17 cellular contexts compared by ENCODE assay signal in genomic region chr10:78332013-78332412, GRCh38.
DNase-seq lines count a peak whose midpoint lies in the region; ATAC-seq and TF ChIP-seq lines count a peak whose summit lies in the region.
"Had no signal": no experiment of that assay in that cellular context is flagged by ENCODE, and none has a peak within 500 bp of the region (broad histone marks: within the 10 kb centered on the region; RNA-seq: fewer than 3 reads in every experiment).

No MANE protein-coding gene starts in this region.

- H2BK20ac ChIP-seq in H9 (ENCODE audit: low read depth, low read length, poor library complexity, severe bottlenecking) = no peak overlapping the region

- peaks cover 13% of the 10 kb centered on the region in 2 experiments for H3K4me1 Mint-ChIP-seq in H9
- no peaks in the 10 kb centered on the region for H3K4me1 Mint-ChIP-seq in natural killer cell treated with Interleukin-12 subunit alpha and Interleukin-12 subunit beta and Interleukin-15 and Interleukin-18, amount 100 ng/mL, for 72 hours (ENCODE audit: low read depth in 2 of 2)
- H3K4me1 Mint-ChIP-seq: activated CD4-positive, alpha-beta T cell treated with anti-CD3 and anti-CD28 coated beads, Interleukin-2, amount 10 ng/mL, durations not matched to agents 24 days and 14 days; activated naive CD8-positive, alpha-beta T cell treated with anti-CD3 and anti-CD28 coated beads for 36 hours; B cell had no signal

- H3K9me3 Mint-ChIP-seq in H9 = peaks cover 7 to 13% of the 10 kb centered on the region in 2 experiments; a peak in 4 of 5 replicates
- H3K9me3 Mint-ChIP-seq in natural killer cell treated with Interleukin-12 subunit alpha and Interleukin-12 subunit beta and Interleukin-15 and Interleukin-18, amount 100 ng/mL, for 72 hours = no peaks in the 10 kb centered on the region

- DNase-seq in H9 (no peak), colonic mucosa (peak; percentile 4), DMS53 treated with DMSO at 0.1 percent for 48 hours (lab: John Stamatoyannopoulos, UW; ENCODE audit: unreplicated experiment) (no peak), SKM-1 treated with dmso at 0.1 percent for 144 hours (lab: John Stamatoyannopoulos, UW; ENCODE audit: unreplicated experiment) (no peak)
- DNase-seq in natural killer cell treated with Interleukin-12 subunit alpha and Interleukin-12 subunit beta and Interleukin-15 and Interleukin-18, amount 100 ng/mL, for 72 hours (ENCODE audit: low spot score) = no peak
- DNase-seq: activated CD4-positive, alpha-beta T cell treated with anti-CD3 and anti-CD28 coated beads, Interleukin-2, amount 10 ng/mL, durations not matched to agents 24 days and 14 days; activated naive CD8-positive, alpha-beta T cell treated with anti-CD3 and anti-CD28 coated beads for 36 hours; activated T-cell treated with anti-CD3 and anti-CD28 coated beads, Interleukin-2, amount 50 U/mL, for 4 hours; foreskin melanocyte; naive thymus-derived CD8-positive, alpha-beta T cell; NCI-H1930; NCI-H510A treated with DMSO at 0.1 percent for 48 hours had no signal

- no peaks in the 10 kb centered on the region for H3K4me1 ChIP-seq in H9 (ENCODE audit: insufficient read depth, low read length)
- H3K4me1 ChIP-seq in colonic mucosa = no peaks in the 10 kb centered on the region
- peaks cover 3 to 18% of the 10 kb centered on the region in 2 donors for H3K4me1 ChIP-seq in muscle layer of duodenum (ENCODE audit: control insufficient read depth in 1 of 2, insufficient read depth in 2 of 2, low read length in 2 of 2)
- H3K4me1 ChIP-seq in stomach smooth muscle (ENCODE audit: control insufficient read depth, insufficient read depth, low read length) = peaks cover 50% of the 10 kb centered on the region

- no peak overlapping the region for H3T11ph ChIP-seq in H9 (ENCODE audit: low read length)

- ATAC-seq in GM18873 (IDR thresholded peaks at IDR 0.05; ENCODE audit: low FRiP score, unreplicated experiment) = no peak
- ATAC-seq in natural killer cell treated with Interleukin-12 subunit alpha and Interleukin-12 subunit beta and Interleukin-15 and Interleukin-18, amount 100 ng/mL, for 72 hours = no peak
- ATAC-seq: activated T-cell treated with anti-CD3 and anti-CD28 coated beads, Interleukin-2, amount 50 U/mL, for 4 hours; naive thymus-derived CD8-positive, alpha-beta T cell had no signal

- H2AK5ac ChIP-seq in H9 (ENCODE audit: insufficient read length, low read length) = no peak overlapping the region

- no peak overlapping the region for H3K14ac ChIP-seq in H9 (ENCODE audit: insufficient read depth, low read length)

- H2AFZ ChIP-seq in H9 (ENCODE audit: low read length) = no peak overlapping the region

- H3K4me3 ChIP-seq in colonic mucosa (no peak overlapping the region), muscle layer of duodenum (ENCODE audit: low read depth in 1 of 2, low read length in 2 of 2) (no peak overlapping the region), stomach smooth muscle (ENCODE audit: low read length in 2 of 2) (peak overlapping the region in 1 of 2 donors; percentile 29)
- H3K4me3 ChIP-seq: cardiac muscle cell had no signal

- H2BK15ac ChIP-seq in H9 (ENCODE audit: low read depth, low read length) = no peak overlapping the region

- H4K91ac ChIP-seq in H9 (ENCODE audit: insufficient read length, low read depth, low read length) = no peak overlapping the region

- H3K27ac Mint-ChIP-seq in H9 = 0 out of 7 replicates have a peak overlapping the region, but pooled peaks of 1 of the 3 experiments have one; percentile 64
- H3K27ac Mint-ChIP-seq in natural killer cell treated with Interleukin-12 subunit alpha and Interleukin-12 subunit beta and Interleukin-15 and Interleukin-18, amount 100 ng/mL, for 72 hours = no peak overlapping the region
- H3K27ac Mint-ChIP-seq: activated CD4-positive, alpha-beta T cell treated with anti-CD3 and anti-CD28 coated beads, Interleukin-2, amount 10 ng/mL, durations not matched to agents 24 days and 14 days; activated naive CD8-positive, alpha-beta T cell treated with anti-CD3 and anti-CD28 coated beads for 36 hours; B cell had no signal

- no peak overlapping the region for H3K4me3 Mint-ChIP-seq in H9
- H3K4me3 Mint-ChIP-seq in natural killer cell treated with Interleukin-12 subunit alpha and Interleukin-12 subunit beta and Interleukin-15 and Interleukin-18, amount 100 ng/mL, for 72 hours = no peak overlapping the region
- H3K4me3 Mint-ChIP-seq: activated CD4-positive, alpha-beta T cell treated with anti-CD3 and anti-CD28 coated beads, Interleukin-2, amount 10 ng/mL, durations not matched to agents 24 days and 14 days; activated naive CD8-positive, alpha-beta T cell treated with anti-CD3 and anti-CD28 coated beads for 36 hours; activated T-cell treated with anti-CD3 and anti-CD28 coated beads, Interleukin-2, amount 50 U/mL, for 4 hours; B cell; naive thymus-derived CD8-positive, alpha-beta T cell had no signal

- WGBS in H9 (ENCODE audit: extremely low coverage, insufficient read length, low lambda C conversion rate) = no CpG with 5 or more reads among the region's 7 CpGs

- H3K23me2 ChIP-seq in H9 (ENCODE audit: insufficient read length, low read depth, low read length, poor library complexity, severe bottlenecking) = no peaks in the 10 kb centered on the region

- H2BK12ac ChIP-seq in H9 (ENCODE audit: insufficient read length, low read depth, low read length) = no peak overlapping the region

- H3K9me3 ChIP-seq in H9 (ENCODE audit: control insufficient read depth, low read depth, low read length) = no peaks in the 10 kb centered on the region
- no peaks in the 10 kb centered on the region for H3K9me3 ChIP-seq in colonic mucosa
- no peaks in the 10 kb centered on the region for H3K9me3 ChIP-seq in muscle layer of duodenum (ENCODE audit: control insufficient read depth in 1 of 2, low read length in 2 of 2)
- H3K9me3 ChIP-seq in stomach smooth muscle (ENCODE audit: control insufficient read depth in 2 of 2, low read length in 2 of 2) = no peaks in the 10 kb centered on the region

- H3K27me3 ChIP-seq in H9 (ENCODE audit: insufficient read depth, low read length) (no peaks in the 10 kb centered on the region), colonic mucosa (no peaks in the 10 kb centered on the region), muscle layer of duodenum (ENCODE audit: low read depth, low read length) (no peaks in the 10 kb centered on the region), stomach smooth muscle (ENCODE audit: control insufficient read depth in 1 of 2, insufficient read depth in 2 of 2, low read length in 2 of 2) (no peaks in the 10 kb centered on the region)
- H3K27me3 ChIP-seq: cardiac muscle cell had no signal

- H3K23ac ChIP-seq in H9 (ENCODE audit: insufficient read length, low read depth, low read length) = no peak overlapping the region

- no peak overlapping the region for H3K56ac ChIP-seq in H9 (ENCODE audit: insufficient read length, low read depth, low read length)

- H3K9ac ChIP-seq in H9 (ENCODE audit: extremely low read depth, insufficient read length, low read length) = no peak overlapping the region
- no peak overlapping the region for H3K9ac ChIP-seq in colonic mucosa (ENCODE audit: low read depth in 2 of 2, low read length in 2 of 2)
- peak overlapping the region; percentile 51 to 64 for H3K9ac ChIP-seq in stomach smooth muscle (ENCODE audit: low read length in 2 of 2)

- H4K5ac ChIP-seq in H9 (ENCODE audit: insufficient read length, low read depth, low read length) = no peak overlapping the region

- H3K27me3 Mint-ChIP-seq in H9 (ENCODE audit: low read depth) = no peaks in the 10 kb centered on the region; the same call in none of the 2 replicates
- H3K27me3 Mint-ChIP-seq in natural killer cell treated with Interleukin-12 subunit alpha and Interleukin-12 subunit beta and Interleukin-15 and Interleukin-18, amount 100 ng/mL, for 72 hours = peaks cover 3 to 9% of the 10 kb centered on the region in 2 donors
- H3K27me3 Mint-ChIP-seq: activated CD4-positive, alpha-beta T cell treated with anti-CD3 and anti-CD28 coated beads, Interleukin-2, amount 10 ng/mL, durations not matched to agents 24 days and 14 days; activated naive CD8-positive, alpha-beta T cell treated with anti-CD3 and anti-CD28 coated beads for 36 hours had no signal

- no peak overlapping the region for H3K18ac ChIP-seq in H9 (ENCODE audit: insufficient read length, low read depth, low read length)

- H2BK120ac ChIP-seq in H9 (ENCODE audit: low read depth, low read length, poor library complexity, severe bottlenecking) = no peak overlapping the region

- no peak overlapping the region for H3K4me2 ChIP-seq in H9 (ENCODE audit: insufficient read depth, insufficient read length, low read length)

- no peaks in the 10 kb centered on the region for H3K79me2 ChIP-seq in H9 (ENCODE audit: insufficient read depth, low read length)

- no peaks in the 10 kb centered on the region for H3K79me1 ChIP-seq in H9 (ENCODE audit: insufficient read depth, low read depth, low read length, poor library complexity, severe bottlenecking)

- H2BK5ac ChIP-seq in H9 (ENCODE audit: insufficient read length, low read length) = no peak overlapping the region

- H3K27ac ChIP-seq in H9 (ENCODE audit: insufficient read length, low read depth, low read length) (no peak overlapping the region), colonic mucosa (no peak overlapping the region), muscle layer of duodenum (ENCODE audit: low read length) (peak overlapping the region; percentile 27), stomach smooth muscle (ENCODE audit: low read length) (peak overlapping the region; percentile 93)
- H3K27ac ChIP-seq: cardiac muscle cell had no signal

- H3K36me3 Mint-ChIP-seq in H9 (ENCODE audit: insufficient read depth in 1 of 3, low read depth in 3 of 3) = peaks cover 4 to 6% (median 5%) of the 10 kb centered on the region in 3 experiments
- H3K36me3 Mint-ChIP-seq in natural killer cell treated with Interleukin-12 subunit alpha and Interleukin-12 subunit beta and Interleukin-15 and Interleukin-18, amount 100 ng/mL, for 72 hours = peaks cover 8% of the 10 kb centered on the region

- intact Hi-C loops in colonic mucosa (cut with DNase I) = no loop called here

- TF ChIP-seq CTCF in H9 (conservative IDR thresholded peaks at IDR 0.05) = no peak
- TF ChIP-seq CTCF in colonic mucosa (IDR thresholded peaks at IDR 0.05) = no peak

- H4K8ac ChIP-seq in H9 (replicated peaks; ENCODE audit: insufficient read length, low read depth, low read length) = peak overlapping the region; percentile 58

- no peaks in the 10 kb centered on the region for H4K20me1 ChIP-seq in H9 (ENCODE audit: control insufficient read depth, insufficient read depth, insufficient read length)

- H3K36me3 ChIP-seq in colonic mucosa (no peaks in the 10 kb centered on the region), muscle layer of duodenum (ENCODE audit: control insufficient read depth in 1 of 2, insufficient read depth in 2 of 2, low read length in 2 of 2) (no peaks in the 10 kb centered on the region), stomach smooth muscle (ENCODE audit: control insufficient read depth in 2 of 2, insufficient read depth in 2 of 2, low read length in 2 of 2) (no peaks in the 10 kb centered on the region)
- H3K36me3 ChIP-seq: cardiac muscle cell had no signal

- H3K4ac ChIP-seq in H9 (ENCODE audit: low read depth, low read length) = no peak overlapping the region

Comparison
In these comparisons a context has a peak if more than half of its experiments do, and no peak if none do; other contexts are left out.
1. H3K27ac ChIP-seq: peak in muscle layer of duodenum (single experiment) and stomach smooth muscle (single experiment); none in H9 (single experiment) and colonic mucosa (single experiment).
2. H3K9ac ChIP-seq: peak in stomach smooth muscle (2 of 2); none in H9 (single experiment) and colonic mucosa (0 of 2).